In genomic region chr6:149129401-149130077, GRCh38 we compare ENCODE assay signal across 9 cellular contexts.
DNase-seq lines count a peak whose midpoint lies in the region; ATAC-seq and TF ChIP-seq lines count a peak whose summit lies in the region.
"Had no signal": no experiment of that assay in that cellular context is flagged by ENCODE, and none has a peak within 500 bp of the region (broad histone marks: within the 10 kb centered on the region; RNA-seq: fewer than 3 reads in every experiment).

No MANE protein-coding gene starts in this region.

- no peak overlapping the region for H2AK5ac ChIP-seq in mesendoderm (ENCODE audit: low read length)

- no peak overlapping the region for H3K4me2 ChIP-seq in mesendoderm (ENCODE audit: low read length)

- no peak overlapping the region for H3K56ac ChIP-seq in mesendoderm (ENCODE audit: low read length)

- ATAC-seq in GM21390 (IDR thresholded peaks at IDR 0.05; ENCODE audit: unreplicated experiment): peak; percentile 46

- H3K4me3 ChIP-seq in fibroblast of mammary gland (ENCODE audit: control insufficient read depth, low read depth, low read length) (no peak overlapping the region), mesendoderm (ENCODE audit: low read length) (no peak overlapping the region)

- no peaks in the 10 kb centered on the region for H3K79me1 ChIP-seq in mesendoderm (ENCODE audit: low read length)

- no peak overlapping the region for H4K5ac ChIP-seq in mesendoderm (ENCODE audit: low read length)

- H3K27ac ChIP-seq in RWPE1 (no peak overlapping the region; the same call in 1 of the 2 replicates), mesendoderm (ENCODE audit: low read depth, low read length) (no peak overlapping the region)

- H3K9ac ChIP-seq in mesendoderm (ENCODE audit: low read length): no peak overlapping the region

- H2BK5ac ChIP-seq in mesendoderm (ENCODE audit: low read length): no peak overlapping the region

- TF ChIP-seq CTCF in RWPE1 (conservative IDR thresholded peaks at IDR 0.05; ENCODE audit: low read depth) (no peak), fibroblast of mammary gland (conservative IDR thresholded peaks at IDR 0.05; ENCODE audit: control insufficient read depth, insufficient read depth, low read depth, low read length) (no peak), osteocyte (IDR thresholded peaks at IDR 0.05) (no peak)

- no peaks in the 10 kb centered on the region for H3K36me3 ChIP-seq in mesendoderm (ENCODE audit: control insufficient read depth, insufficient read depth, low read length)

- H3K23ac ChIP-seq in mesendoderm (ENCODE audit: low read length): no peak overlapping the region

- H3K4ac ChIP-seq in mesendoderm (ENCODE audit: low read depth, low read length): no peak overlapping the region

- H3K4me3 Mint-ChIP-seq in osteocyte (ENCODE audit: unreplicated experiment): no peak overlapping the region

- no peaks in the 10 kb centered on the region for H3K36me3 Mint-ChIP-seq in osteocyte (ENCODE audit: unreplicated experiment)

- no peak overlapping the region for H4K8ac ChIP-seq in mesendoderm (ENCODE audit: low read depth, low read length)

- DNase-seq in AG08395 (ENCODE audit: low spot score): peak; percentile 76
- peak; percentile 27 for DNase-seq in RWPE1 (ENCODE audit: low spot score)
- DNase-seq in fibroblast of mammary gland (ENCODE audit: low read depth): peak; percentile 90
- no peak for DNase-seq in osteocyte (ENCODE audit: extremely low spot score, unreplicated experiment)
- no peak for DNase-seq in NCI-H187 (lab: John Stamatoyannopoulos, UW)
- no peak for DNase-seq in mesendoderm
- DNase-seq in NCI-H1105 (lab: John Stamatoyannopoulos, UW): no peak
- DNase-seq: NCI-H2029 had no signal

- peaks cover 21% of the 10 kb centered on the region for H3K4me1 Mint-ChIP-seq in osteocyte (ENCODE audit: unreplicated experiment)

- no peaks in the 10 kb centered on the region for H3K27me3 Mint-ChIP-seq in osteocyte (ENCODE audit: unreplicated experiment)

- no peaks in the 10 kb centered on the region for H3K9me3 Mint-ChIP-seq in osteocyte (ENCODE audit: unreplicated experiment)

- no peak overlapping the region for H2BK15ac ChIP-seq in mesendoderm (replicated peaks; ENCODE audit: low read depth)

- CTCF ChIA-PET in RWPE1 (lab: Yijun Ruan, JAX): interaction anchor here (0.6 kb wide), 1 partner anchor 84 kb away, joined by 3 read pairs; no protein-coding TSS in a partner anchor

- H3K4me1 ChIP-seq in mesendoderm (ENCODE audit: control insufficient read depth, low read depth, low read length): no peaks in the 10 kb centered on the region

- H2BK120ac ChIP-seq in mesendoderm (ENCODE audit: low read depth, low read length): no peak overlapping the region

- no peaks in the 10 kb centered on the region for H3K27me3 ChIP-seq in mesendoderm (ENCODE audit: insufficient read depth, low read length, poor library complexity)

- no CpG with 5 or more reads among the region's 8 CpGs for WGBS in mesendoderm (ENCODE audit: extremely low coverage, insufficient coverage, low lambda C conversion rate)

- no peak overlapping the region for H3K18ac ChIP-seq in mesendoderm (ENCODE audit: low read length)

- H3K27ac Mint-ChIP-seq in osteocyte (ENCODE audit: unreplicated experiment): no peak overlapping the region

- no peaks in the 10 kb centered on the region for H3K79me2 ChIP-seq in mesendoderm (ENCODE audit: control insufficient read depth, insufficient read depth, low read length)

- POLR2A ChIA-PET in RWPE1 (lab: Yijun Ruan, JAX; ENCODE audit: low non-redundant PET): no interaction called here

Comparison
In these comparisons a context has a peak if more than half of its experiments do, and no peak if none do; other contexts are left out.
1. DNase-seq: peak in AG08395 (single experiment), RWPE1 (single experiment) and fibroblast of mammary gland (single experiment); none in osteocyte (single experiment), NCI-H187 (0 of 2), mesendoderm (single experiment) and NCI-H1105 (single experiment).